ENCODE assay signal across 9 cellular contexts in the genomic region with DNA sequence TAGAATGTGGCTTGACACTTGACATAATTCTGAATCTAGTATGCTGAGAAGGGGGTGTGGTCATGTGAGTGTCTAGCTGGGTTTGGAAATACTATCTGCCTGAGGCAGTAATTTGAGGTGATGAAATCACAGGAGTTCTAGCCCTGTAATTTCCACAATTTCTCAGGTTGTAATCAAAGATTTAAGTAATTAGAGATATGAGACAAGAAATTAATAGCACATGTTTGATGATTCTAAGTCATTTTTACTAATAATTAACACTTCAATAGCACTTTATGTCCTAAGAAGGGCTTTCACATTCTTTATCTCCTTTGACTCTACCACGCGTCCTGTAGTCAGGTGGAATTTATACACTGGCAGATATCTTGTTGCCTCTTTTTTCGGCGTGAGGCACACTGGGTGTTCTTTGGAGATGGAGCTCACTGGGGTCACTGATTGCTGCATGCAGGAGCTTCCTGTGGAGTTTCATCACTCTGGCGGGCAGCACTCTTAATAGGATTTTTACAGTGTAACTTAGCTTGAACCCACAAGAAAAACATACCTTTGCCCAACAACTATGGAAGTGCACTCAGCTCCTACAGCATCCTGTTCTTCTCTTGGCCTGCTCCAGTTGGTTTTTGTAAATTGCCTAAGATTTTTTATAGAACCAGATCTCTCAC. TPM values are rescaled to one million over a fixed set of nuclear protein-coding genes. Genes with fewer than 3 reads are reported as not detected.
A peak's percentile ranks its signal among the peaks of the same experiment; 100 is the strongest.
DNase-seq lines count a peak whose midpoint lies in the region; ATAC-seq lines count a peak whose summit lies in the region.
"Had no signal": no experiment of that assay in that cellular context is flagged by ENCODE, and none has a peak within 500 bp of the region (broad histone marks: within the 10 kb centered on the region; RNA-seq: fewer than 3 reads in every experiment).

No MANE protein-coding gene starts in this region.

- no peak overlapping the region for H2AFZ ChIP-seq in mesenchymal stem cell (ENCODE audit: low read depth, low read length)

- H3K27ac ChIP-seq in CD4-positive, alpha-beta memory T cell (ENCODE audit: low read depth, low read length), result no peak overlapping the region
- peak overlapping the region; percentile 92 for H3K27ac ChIP-seq in mesenchymal stem cell (ENCODE audit: low read length, poor library complexity, severe bottlenecking)

- H3K9ac ChIP-seq in mesenchymal stem cell (ENCODE audit: low read length), result no peak overlapping the region

- H2BK12ac ChIP-seq in mesenchymal stem cell (ENCODE audit: low read length in 2 of 2), result peak overlapping the region; percentile 2 to 75

- H3K9me3 Mint-ChIP-seq in CD4-positive, alpha-beta memory T cell, result no peaks in the 10 kb centered on the region

- H3K4me1 Mint-ChIP-seq in CD4-positive, alpha-beta memory T cell, result peaks cover 56 to 75% (median 66%) of the 10 kb centered on the region in 4 donors

- H2AK5ac ChIP-seq in mesenchymal stem cell (ENCODE audit: low read length, severe bottlenecking), result peak overlapping the region; percentile 99

- ATAC-seq in HG03108 (IDR thresholded peaks at IDR 0.05; ENCODE audit: unreplicated experiment), result no peak
- no peak for ATAC-seq in HG02588 (IDR thresholded peaks at IDR 0.05; ENCODE audit: unreplicated experiment)

- peak overlapping the region; percentile 79 for H2BK5ac ChIP-seq in mesenchymal stem cell (ENCODE audit: low read depth, low read length, poor library complexity, severe bottlenecking)

- intact Hi-C loops in CD4-positive, alpha-beta memory T cell (cut with micrococcal nuclease), result loop anchor here (5.0 kb wide), 1 partner anchor 64 kb away; no protein-coding TSS in a partner anchor

- WGBS in mesenchymal stem cell, result 38% methylated on average over 5 of the region's 5 CpGs

- no peak overlapping the region for H2BK15ac ChIP-seq in mesenchymal stem cell (ENCODE audit: low read depth, poor library complexity, severe bottlenecking)

- H3K4ac ChIP-seq in mesenchymal stem cell (ENCODE audit: low read depth in 1 of 2, low read length in 2 of 2), result peak overlapping the region in 1 of 2 experiments; percentile 22

- peak overlapping the region; percentile 23 for H4K91ac ChIP-seq in mesenchymal stem cell (ENCODE audit: low read length)

- H3K36me3 ChIP-seq in CD4-positive, alpha-beta memory T cell (ENCODE audit: insufficient read depth, low read length), result no peaks in the 10 kb centered on the region
- H3K36me3 ChIP-seq in mesenchymal stem cell (ENCODE audit: control insufficient read depth in 1 of 2, insufficient read depth in 2 of 2, low read depth in 1 of 2, low read length in 2 of 2), result no peaks in the 10 kb centered on the region

- H3K4me3 Mint-ChIP-seq in CD4-positive, alpha-beta memory T cell, result peak overlapping the region in 5 of 8 donors; percentile 0 to 59 (median 33)

- DNase-seq in CD4-positive, alpha-beta memory T cell, result no peak
- DNase-seq in HT1080 (ENCODE audit: low read depth), result peak; percentile 96
- DNase-seq in amniotic epithelial cell (ENCODE audit: low read depth), result peak; percentile 92
- DNase-seq in mesenchymal stem cell, result peak; percentile 93
- no peak for DNase-seq in NCI-H446 treated with DMSO at 0.1 percent for 48 hours (lab: John Stamatoyannopoulos, UW)
- no peak for DNase-seq in NCI-H187 treated with DMSO at 0.1 percent for 48 hours (lab: John Stamatoyannopoulos, UW)
- DNase-seq: stimulated activated CD4-positive, alpha-beta T cell treated with anti-CD3 and anti-CD28 coated beads, Interleukin-15, amount 100 ng/mL, for 24 hours had no signal

- peak overlapping the region; percentile 36 for H3K4me2 ChIP-seq in mesenchymal stem cell (ENCODE audit: low read length, poor library complexity, severe bottlenecking)

- peak overlapping the region; percentile 24 for H4K8ac ChIP-seq in mesenchymal stem cell (ENCODE audit: low read length)

- H3K23ac ChIP-seq in mesenchymal stem cell (ENCODE audit: low read length in 2 of 2), result no peak overlapping the region

- H3K36me3 Mint-ChIP-seq in CD4-positive, alpha-beta memory T cell, result peaks cover 0 to 15% of the 10 kb centered on the region in 2 donors

- no peak overlapping the region for H3K4me3 ChIP-seq in CD4-positive, alpha-beta memory T cell (ENCODE audit: low read length in 2 of 2)
- no peak overlapping the region for H3K4me3 ChIP-seq in mesenchymal stem cell (ENCODE audit: insufficient read depth in 1 of 2, low read depth in 1 of 2, low read length in 2 of 2)

- no peaks in the 10 kb centered on the region for H3K9me3 ChIP-seq in CD4-positive, alpha-beta memory T cell (ENCODE audit: control insufficient read depth in 1 of 2, low read length in 2 of 2)
- H3K9me3 ChIP-seq in mesenchymal stem cell (ENCODE audit: control insufficient read depth, low read length), result no peaks in the 10 kb centered on the region

- H3K18ac ChIP-seq in mesenchymal stem cell (ENCODE audit: low read depth in 1 of 2, low read length in 2 of 2), result peak overlapping the region in 1 of 2 experiments; percentile 26

- peaks cover 2% of the 10 kb centered on the region for H3K79me1 ChIP-seq in mesenchymal stem cell (replicated peaks; ENCODE audit: low read length, poor library complexity, severe bottlenecking)

- peaks cover 0 to 1% of the 10 kb centered on the region in 2 donors for H3K27me3 Mint-ChIP-seq in CD4-positive, alpha-beta memory T cell

- CTCF ChIA-PET in CD4-positive, alpha-beta memory T cell (lab: Charles Lee; ENCODE audit: partially characterized antibody), result interaction anchor here (0.9 to 7.8 kb wide), 8 partner anchors 12 to 313 kb away, joined by 3 to 71 read pairs (median 6); no protein-coding TSS in a partner anchor

- no peak overlapping the region for H2BK120ac ChIP-seq in mesenchymal stem cell (ENCODE audit: low read depth, low read length)

- no peak overlapping the region for H3K14ac ChIP-seq in mesenchymal stem cell (ENCODE audit: low read length in 2 of 2)

- H3K27ac Mint-ChIP-seq in CD4-positive, alpha-beta memory T cell, result peak overlapping the region; percentile 14 to 99 (median 88)

- no peaks in the 10 kb centered on the region for H3K27me3 ChIP-seq in CD4-positive, alpha-beta memory T cell (ENCODE audit: insufficient read depth, low read length)
- H3K27me3 ChIP-seq in mesenchymal stem cell (ENCODE audit: control insufficient read depth in 1 of 2, insufficient read depth in 1 of 2, low read length in 2 of 2), result peaks cover 0 to 10% of the 10 kb centered on the region in 2 experiments

- peaks cover 70% of the 10 kb centered on the region for H3K4me1 ChIP-seq in CD4-positive, alpha-beta memory T cell (ENCODE audit: insufficient read depth, low read length)
- H3K4me1 ChIP-seq in mesenchymal stem cell (ENCODE audit: control insufficient read depth, insufficient read depth, low read depth, low read length), result peaks cover 12% of the 10 kb centered on the region

- POLR2A ChIA-PET in CD4-positive, alpha-beta memory T cell (lab: Charles Lee; ENCODE audit: partially characterized antibody), result interaction anchor here (0.6 to 9.5 kb wide), 15 partner anchors 9 to 814 kb away, joined by 3 to 154 read pairs (median 5); a partner anchor contains a TSS

RNA-seq across cellular contexts. Expression of a gene that starts 3.3 kb away (rescaled TPM):
- 10 to 100 TPM; 12.8 to 13.1 TPM for total RNA-seq in CD4-positive, alpha-beta memory T cell
- polyA plus RNA-seq in CD4-positive, alpha-beta memory T cell, result 10 to 100 TPM; 15.0 to 17.0 TPM
- total RNA-seq in HT1080 (2014; rRNA removed; shearing (Covaris generic)), result 134 and 138 TPM in 2 replicates
- polyA plus RNA-seq in HT1080 (2015; cell fraction: cytosol; rRNA removed), result 178 and 200 TPM in 2 replicates
- polyA plus RNA-seq in HT1080 (2015; cell fraction: nucleus; rRNA removed), result 286 and 294 TPM in 2 replicates
- polyA plus RNA-seq in mesenchymal stem cell (2013, experiment 1 of 2), result 13.2 TPM
- 13.5 TPM for polyA plus RNA-seq in mesenchymal stem cell (2013, experiment 2 of 2)

RNA-seq across cellular contexts. Expression of a gene that starts 3.7 kb away (rescaled TPM):
- 10 to 100 TPM; 44.3 to 49.0 TPM for total RNA-seq in CD4-positive, alpha-beta memory T cell
- 10 to 100 TPM; 46.6 to 74.6 TPM for polyA plus RNA-seq in CD4-positive, alpha-beta memory T cell
- total RNA-seq in HT1080 (2014; rRNA removed; shearing (Covaris generic)), result 0.24 and 0.50 TPM in 2 replicates
- 3.2 and 3.7 TPM in 2 replicates for polyA plus RNA-seq in HT1080 (2015; cell fraction: cytosol; rRNA removed)
- 5.3 and 7.8 TPM in 2 replicates for polyA plus RNA-seq in HT1080 (2015; cell fraction: nucleus; rRNA removed)
- polyA plus RNA-seq in mesenchymal stem cell (2013, experiment 1 of 2), result 3.0 TPM
- 2.4 TPM for polyA plus RNA-seq in mesenchymal stem cell (2013, experiment 2 of 2)

Comparison
In these comparisons a context has a peak if more than half of its experiments do, and no peak if none do; other contexts are left out.
1. DNase-seq: peak in HT1080 (single experiment), amniotic epithelial cell (single experiment) and mesenchymal stem cell (single experiment); none in CD4-positive, alpha-beta memory T cell (0 of 5), NCI-H446 treated with DMSO at 0.1 percent for 48 hours (single experiment) and NCI-H187 treated with DMSO at 0.1 percent for 48 hours (single experiment).
2. RNA of a gene that starts 3.7 kb away (total RNA-seq): 44.3 to 49.0 TPM in CD4-positive, alpha-beta memory T cell; 0.24 to 0.50 TPM in HT1080; every median in the first group is over 10 times any median in the second.